ENCODE assay signal across 15 cellular contexts in genomic region chr10:101400529-101400928, GRCh38.
"Had no signal": no experiment of that assay in that cellular context is flagged by ENCODE, and none has a peak within 500 bp of the region (broad histone marks: within the 10 kb centered on the region; RNA-seq: fewer than 3 reads in every experiment).

No MANE protein-coding gene starts in this region.

- H3K36me3 Mint-ChIP-seq: stimulated activated effector memory CD8-positive, alpha-beta T cell treated with anti-CD3 and anti-CD28 coated beads, Interleukin-12 subunit alpha, Interleukin-12 subunit beta, amount 100 ng/mL, for 72 hours had no signal

- H3K4me1 Mint-ChIP-seq: activated CD4-positive, alpha-beta memory T cell treated with anti-CD3 and anti-CD28 coated beads, Interleukin-2, amount 10 ng/mL, durations not matched to agents 7 days and 5 days had no signal

- H3K27me3 Mint-ChIP-seq: activated CD4-positive, alpha-beta memory T cell treated with anti-CD3 and anti-CD28 coated beads, Interleukin-2, amount 10 ng/mL, durations not matched to agents 7 days and 5 days; activated naive CD8-positive, alpha-beta T cell treated with anti-CD3 and anti-CD28 coated beads, Interleukin-2, amount 50 U/mL, for 24 hours had no signal

- H3K4me3 Mint-ChIP-seq: activated CD4-positive, alpha-beta memory T cell treated with anti-CD3 and anti-CD28 coated beads, Interleukin-2, amount 10 ng/mL, durations not matched to agents 7 days and 5 days; activated naive CD8-positive, alpha-beta T cell treated with anti-CD3 and anti-CD28 coated beads, Interleukin-2, amount 50 U/mL, for 24 hours; activated T-cell treated with anti-CD3 and anti-CD28 coated beads, Interleukin-2, amount 50 U/mL, for 72 hours; stimulated activated effector memory CD8-positive, alpha-beta T cell treated with anti-CD3 and anti-CD28 coated beads, Interleukin-12 subunit alpha, Interleukin-12 subunit beta, amount 100 ng/mL, for 72 hours had no signal

- H3K4me1 ChIP-seq: colonic mucosa, lower lobe of right lung had no signal

- H3K27ac ChIP-seq: colonic mucosa, gastroesophageal sphincter, lower lobe of right lung, neutrophil, tibial nerve had no signal

- H3K4me3 ChIP-seq: colonic mucosa, gastroesophageal sphincter, lower lobe of right lung, tibial nerve had no signal

- ATAC-seq: activated naive CD8-positive, alpha-beta T cell treated with anti-CD3 and anti-CD28 coated beads, Interleukin-2, amount 50 U/mL, for 24 hours; activated T-cell treated with anti-CD3 and anti-CD28 coated beads, Interleukin-2, amount 50 U/mL, for 72 hours; gastroesophageal sphincter; lower lobe of right lung; right cardiac atrium; stimulated activated effector memory CD8-positive, alpha-beta T cell treated with anti-CD3 and anti-CD28 coated beads, Interleukin-12 subunit alpha, Interleukin-12 subunit beta, amount 100 ng/mL, for 72 hours had no signal

- H3K9me3 ChIP-seq: colonic mucosa, gastroesophageal sphincter, lower lobe of right lung, neutrophil, tibial nerve had no signal

- DNase-seq: activated CD4-positive, alpha-beta memory T cell treated with anti-CD3 and anti-CD28 coated beads, Interleukin-2, amount 10 ng/mL, durations not matched to agents 7 days and 5 days; activated naive CD4-positive, alpha-beta T cell treated with Interleukin-2 at 50 U/mL for 16 hours; activated naive CD8-positive, alpha-beta T cell treated with anti-CD3 and anti-CD28 coated beads, Interleukin-2, amount 50 U/mL, for 24 hours; activated T-cell treated with anti-CD3 and anti-CD28 coated beads, Interleukin-2, amount 50 U/mL, for 72 hours; colonic mucosa; hippocampal formation; lower lobe of right lung; midbrain; posterior cingulate gyrus; right cardiac atrium; T1000 had no signal

- H3K27me3 ChIP-seq: colonic mucosa, gastroesophageal sphincter, neutrophil, tibial nerve had no signal

- H3K27ac Mint-ChIP-seq: activated CD4-positive, alpha-beta memory T cell treated with anti-CD3 and anti-CD28 coated beads, Interleukin-2, amount 10 ng/mL, durations not matched to agents 7 days and 5 days; activated naive CD8-positive, alpha-beta T cell treated with anti-CD3 and anti-CD28 coated beads, Interleukin-2, amount 50 U/mL, for 24 hours; activated T-cell treated with anti-CD3 and anti-CD28 coated beads, Interleukin-2, amount 50 U/mL, for 72 hours; stimulated activated effector memory CD8-positive, alpha-beta T cell treated with anti-CD3 and anti-CD28 coated beads, Interleukin-12 subunit alpha, Interleukin-12 subunit beta, amount 100 ng/mL, for 72 hours had no signal

- H3K36me3 ChIP-seq: colonic mucosa, gastroesophageal sphincter, lower lobe of right lung, neutrophil, tibial nerve had no signal
